ENCODE assay signal across 21 cellular contexts in genomic region chr12:124405151-124405550, GRCh38.
DNase-seq lines count a peak whose midpoint lies in the region; ATAC-seq and TF ChIP-seq lines count a peak whose summit lies in the region.
"Had no signal": no experiment of that assay in that cellular context is flagged by ENCODE, and none has a peak within 500 bp of the region (broad histone marks: within the 10 kb centered on the region; RNA-seq: fewer than 3 reads in every experiment).

No MANE protein-coding gene starts in this region.

- H3K23ac ChIP-seq in mesenchymal stem cell (ENCODE audit: low read length in 2 of 2): no peak overlapping the region

- CTCF ChIA-PET in HEK293 (lab: Yijun Ruan, JAX) (no interaction called here), activated B cell treated with CpG ODN at 0.5 μM for 24 hours (lab: Charles Lee) (no interaction called here)

- H3K36me3 Mint-ChIP-seq in activated B cell treated with CpG ODN at 0.5 μM for 24 hours (ENCODE audit: low read depth) (peaks cover 56% of the 10 kb centered on the region), nephron progenitor cell (ENCODE audit: low read depth) (peaks cover 18% of the 10 kb centered on the region)

- H2BK15ac ChIP-seq in mesenchymal stem cell (ENCODE audit: low read depth, poor library complexity, severe bottlenecking): no peak overlapping the region

- H3K9ac ChIP-seq in mesenchymal stem cell (ENCODE audit: low read length): no peak overlapping the region
- H3K9ac ChIP-seq: GM23248 had no signal

- no peak overlapping the region for H2AFZ ChIP-seq in mesenchymal stem cell (ENCODE audit: low read depth, low read length)
- H2AFZ ChIP-seq: GM23248 had no signal

- no peaks in the 10 kb centered on the region for H3K27me3 Mint-ChIP-seq in activated B cell treated with CpG ODN at 0.5 μM for 24 hours
- no peaks in the 10 kb centered on the region for H3K27me3 Mint-ChIP-seq in nephron progenitor cell (ENCODE audit: low read depth, poor library complexity)

- H2AK5ac ChIP-seq in mesenchymal stem cell (ENCODE audit: low read length, severe bottlenecking): no peak overlapping the region

- H3K27ac ChIP-seq in HEK293 (ENCODE audit: extremely low read depth, low read depth, low read length) (no peak overlapping the region), mesenchymal stem cell (ENCODE audit: low read length, poor library complexity, severe bottlenecking) (no peak overlapping the region), substantia nigra (ENCODE audit: low read depth, low read length, poor library complexity, severe bottlenecking) (peak overlapping the region; percentile 14), right atrium auricular region (peak overlapping the region in 1 of 2 donors; percentile 80)
- H3K27ac ChIP-seq: GM23248 had no signal

- no peak overlapping the region for H3K4me2 ChIP-seq in mesenchymal stem cell (ENCODE audit: low read length, poor library complexity, severe bottlenecking)

- H2BK120ac ChIP-seq in mesenchymal stem cell (ENCODE audit: low read depth, low read length): no peak overlapping the region

- H3K14ac ChIP-seq in mesenchymal stem cell (ENCODE audit: low read length in 2 of 2): no peak overlapping the region

- H2BK5ac ChIP-seq in mesenchymal stem cell (ENCODE audit: low read depth, low read length, poor library complexity, severe bottlenecking): no peak overlapping the region

- H4K91ac ChIP-seq in mesenchymal stem cell (ENCODE audit: low read length): peak overlapping the region; percentile 11

- peak overlapping the region in 1 of 2 experiments; percentile 49 for H2BK12ac ChIP-seq in mesenchymal stem cell (ENCODE audit: low read length in 2 of 2)

- H3K27ac Mint-ChIP-seq in activated B cell treated with CpG ODN at 0.5 μM for 24 hours: peak overlapping the region; percentile 24
- no peak overlapping the region for H3K27ac Mint-ChIP-seq in nephron progenitor cell
- H3K27ac Mint-ChIP-seq: HFFc6 had no signal

- DNase-seq in activated B cell treated with CpG ODN at 0.5 μM for 24 hours (no peak), mesenchymal stem cell (no peak), substantia nigra (lab: John Stamatoyannopoulos, UW) (no peak), DMS153 treated with DMSO at 0.1 percent for 48 hours (lab: John Stamatoyannopoulos, UW; ENCODE audit: unreplicated experiment) (no peak), G401 (ENCODE audit: low spot score) (no peak), nephron progenitor cell (no peak), right atrium auricular region (ENCODE audit: low spot score) (no peak)
- DNase-seq: COR-L47, DMS153, GM23248, HFFc6, IMR-90, NCI-H1417 treated with DMSO at 0.1 percent for 48 hours, NCI-H2029 treated with DMSO at 0.1 percent for 48 hours, NCI-H510A, NCI-H82, SHP77 had no signal

- H3K79me1 ChIP-seq in mesenchymal stem cell (replicated peaks; ENCODE audit: low read length, poor library complexity, severe bottlenecking): peaks cover 63% of the 10 kb centered on the region

- H4K8ac ChIP-seq in mesenchymal stem cell (ENCODE audit: low read length): peak overlapping the region; percentile 45

- TF ChIP-seq CTCF in HEK293 (tag by site-specific recombination; IDR thresholded peaks at IDR 0.05) (no peak), activated B cell treated with CpG ODN at 0.5 μM for 24 hours (IDR thresholded peaks at IDR 0.05) (no peak), nephron progenitor cell (IDR thresholded peaks at IDR 0.05) (no peak), right atrium auricular region (IDR thresholded peaks at IDR 0.05) (no peak)

- H3K9me3 ChIP-seq in HEK293 (ENCODE audit: control insufficient read depth, insufficient read depth, low read depth, low read length) (no peaks in the 10 kb centered on the region), mesenchymal stem cell (ENCODE audit: control insufficient read depth, low read length) (no peaks in the 10 kb centered on the region), right atrium auricular region (no peaks in the 10 kb centered on the region)

- no peaks in the 10 kb centered on the region for H3K4me1 ChIP-seq in HEK293 (ENCODE audit: control insufficient read depth, insufficient read depth, low read length)
- peaks cover 46% of the 10 kb centered on the region for H3K4me1 ChIP-seq in mesenchymal stem cell (ENCODE audit: control insufficient read depth, insufficient read depth, low read depth, low read length)
- H3K4me1 ChIP-seq in right atrium auricular region: peaks cover 0 to 47% of the 10 kb centered on the region in 2 donors

- ATAC-seq in activated B cell treated with CpG ODN at 0.5 μM for 24 hours (ENCODE audit: low read depth): no peak
- ATAC-seq: GM12878, Panc1 had no signal

- H3K4me3 Mint-ChIP-seq in activated B cell treated with CpG ODN at 0.5 μM for 24 hours: no peak overlapping the region
- no peak overlapping the region for H3K4me3 Mint-ChIP-seq in nephron progenitor cell
- H3K4me3 Mint-ChIP-seq: CD14-positive monocyte, HFFc6 had no signal

- POLR2A ChIA-PET in HEK293 (lab: Yijun Ruan, JAX) (no interaction called here), activated B cell treated with CpG ODN at 0.5 μM for 24 hours (lab: Charles Lee) (no interaction called here)

- H3K4me3 ChIP-seq in HEK293 (ENCODE audit: low read depth, low read length) (no peak overlapping the region), mesenchymal stem cell (ENCODE audit: insufficient read depth in 1 of 2, low read depth in 1 of 2, low read length in 2 of 2) (no peak overlapping the region), right atrium auricular region (no peak overlapping the region)
- H3K4me3 ChIP-seq: GM12878, GM23248 had no signal

- whole genome bisulfite sequencing in mesenchymal stem cell: 89% methylated on average over 10 of the region's 10 CpGs

- peaks cover 0 to 31% of the 10 kb centered on the region in 2 experiments for H3K36me3 ChIP-seq in HEK293 (ENCODE audit: control insufficient read depth in 2 of 2, insufficient read depth in 1 of 2, low read length in 2 of 2)
- H3K36me3 ChIP-seq in mesenchymal stem cell (ENCODE audit: control insufficient read depth in 1 of 2, insufficient read depth in 2 of 2, low read depth in 1 of 2, low read length in 2 of 2): peaks cover 40 to 93% of the 10 kb centered on the region in 2 experiments
- H3K36me3 ChIP-seq in right atrium auricular region: peaks cover 39% of the 10 kb centered on the region

- H3K9me3 Mint-ChIP-seq in activated B cell treated with CpG ODN at 0.5 μM for 24 hours (no peaks in the 10 kb centered on the region), nephron progenitor cell (no peaks in the 10 kb centered on the region)
- H3K9me3 Mint-ChIP-seq: HFFc6 had no signal

- intact Hi-C loops in activated B cell treated with CpG ODN at 0.5 μM for 24 hours (cut with micrococcal nuclease): no loop called here

- no peaks in the 10 kb centered on the region for H3K27me3 ChIP-seq in mesenchymal stem cell (ENCODE audit: control insufficient read depth in 1 of 2, insufficient read depth in 1 of 2, low read length in 2 of 2)
- H3K27me3 ChIP-seq in right atrium auricular region: no peaks in the 10 kb centered on the region

- no peak overlapping the region for H3K18ac ChIP-seq in mesenchymal stem cell (ENCODE audit: low read depth in 1 of 2, low read length in 2 of 2)

- peak overlapping the region in 1 of 2 experiments; percentile 6 for H3K4ac ChIP-seq in mesenchymal stem cell (ENCODE audit: low read depth in 1 of 2, low read length in 2 of 2)

- in situ Hi-C loops in G401 (cut with HindIII; ENCODE audit: low sequenced_read_pairs): no loop called here

- H3K4me1 Mint-ChIP-seq in activated B cell treated with CpG ODN at 0.5 μM for 24 hours (peaks cover 2% of the 10 kb centered on the region), nephron progenitor cell (peaks cover 64% of the 10 kb centered on the region)
- H3K4me1 Mint-ChIP-seq: CD14-positive monocyte had no signal

TF ChIP-seq in HEK293, 187 proteins besides CTCF, POLR2A, EP300 and RAD21:
- TF ChIP-seq ZNF791 (tag by site-specific recombination; IDR thresholded peaks at IDR 0.05): no peak
- TF ChIP-seq ZBTB48 (tag by site-specific recombination; IDR thresholded peaks at IDR 0.05): no peak
- peak; percentile 83 for TF ChIP-seq EGR2 (tag by site-specific recombination; IDR thresholded peaks at IDR 0.05; ENCODE audit: low read depth)
- peak; percentile 87 for TF ChIP-seq ZFHX2 (tag by site-specific recombination; conservative IDR thresholded peaks at IDR 0.05)
- TF ChIP-seq GLIS2 (tag by site-specific recombination; IDR thresholded peaks at IDR 0.05): 0 out of 2 replicates have a peak, but pooled peaks have one; percentile 11
